21 cellular contexts compared by ENCODE assay signal in the genomic region with DNA sequence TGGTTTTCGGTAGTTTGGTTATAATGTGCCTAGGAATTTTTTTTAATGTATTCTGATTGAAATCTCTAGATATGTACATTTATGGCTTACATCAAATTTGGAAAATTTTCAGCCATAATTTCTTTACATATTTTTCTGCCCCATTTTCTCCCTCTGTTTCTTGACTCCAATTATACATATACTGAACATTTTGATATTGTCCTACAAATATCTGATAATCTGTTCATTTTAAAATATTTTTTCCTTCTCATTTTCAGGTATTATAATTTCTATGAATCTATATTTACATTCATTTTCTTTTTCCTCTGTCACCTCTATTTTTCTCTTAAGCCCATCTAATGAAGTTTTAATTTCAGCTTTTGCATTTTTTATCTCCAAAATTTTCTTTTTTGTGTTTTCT.
DNase-seq lines count a peak whose midpoint lies in the region; ATAC-seq and FAIRE-seq lines count a peak whose summit lies in the region.
"Had no signal": no experiment of that assay in that cellular context is flagged by ENCODE, and none has a peak within 500 bp of the region (broad histone marks: within the 10 kb centered on the region; RNA-seq: fewer than 3 reads in every experiment).

No MANE protein-coding gene starts in this region.

- no peak overlapping the region for H3K27ac Mint-ChIP-seq in activated naive CD8-positive, alpha-beta T cell treated with anti-CD3 and anti-CD28 coated beads, Interleukin-2, amount 50 U/mL, for 24 hours
- H3K27ac Mint-ChIP-seq: B cell; CD4-positive, alpha-beta T cell; CD8-positive, alpha-beta T cell had no signal

- H3K9me3 Mint-ChIP-seq in activated naive CD8-positive, alpha-beta T cell treated with anti-CD3 and anti-CD28 coated beads, Interleukin-2, amount 50 U/mL, for 24 hours, result no peaks in the 10 kb centered on the region
- H3K9me3 Mint-ChIP-seq: CD4-positive, alpha-beta T cell had no signal

- H3K4me1 ChIP-seq in small intestine (ENCODE audit: control insufficient read depth in 2 of 2, insufficient read depth in 1 of 2, low read depth in 1 of 2, low read length in 1 of 2), result no peaks in the 10 kb centered on the region
- H3K4me1 ChIP-seq: A549; BLaER1 treated with 17β-estradiol and CSF1 and Interleukin-3, amounts not matched to agents 10 nM and 100 nM; Caco-2 had no signal

- no peaks in the 10 kb centered on the region for H3K9me3 ChIP-seq in small intestine (ENCODE audit: control insufficient read depth, low read depth)
- H3K9me3 ChIP-seq: A549, Caco-2 had no signal

- H3K27me3 ChIP-seq in small intestine (ENCODE audit: control insufficient read depth in 2 of 2, insufficient read depth in 2 of 2, low read length in 2 of 2), result no peaks in the 10 kb centered on the region

- DNase-seq in small intestine (no peak), NCI-H2081 treated with DMSO at 0.1 percent for 48 hours (lab: John Stamatoyannopoulos, UW) (no peak)
- no peak for DNase-seq in activated naive CD8-positive, alpha-beta T cell treated with anti-CD3 and anti-CD28 coated beads, Interleukin-2, amount 50 U/mL, for 24 hours
- DNase-seq: AML-193; Caco-2; Calu3; CD4-positive, alpha-beta T cell; CD8-positive, alpha-beta T cell; DMS79 treated with DMSO at 0.1 percent for 48 hours; GDM1 had no signal

- no peak overlapping the region for H3K27ac ChIP-seq in small intestine (ENCODE audit: low read depth in 1 of 2, low read length in 1 of 2)
- H3K27ac ChIP-seq: 22Rv1; A549; BLaER1 treated with 17β-estradiol and CSF1 and Interleukin-3, amounts not matched to agents 10 nM and 100 nM; C4-2B had no signal

- no peaks in the 10 kb centered on the region for H3K36me3 Mint-ChIP-seq in activated naive CD8-positive, alpha-beta T cell treated with anti-CD3 and anti-CD28 coated beads, Interleukin-2, amount 50 U/mL, for 24 hours (ENCODE audit: low read depth)

- no peak for ATAC-seq in activated naive CD8-positive, alpha-beta T cell treated with anti-CD3 and anti-CD28 coated beads, Interleukin-2, amount 50 U/mL, for 24 hours
- ATAC-seq: A549; CD8-positive, alpha-beta T cell; GM12878 had no signal

- no peaks in the 10 kb centered on the region for H3K4me1 Mint-ChIP-seq in activated naive CD8-positive, alpha-beta T cell treated with anti-CD3 and anti-CD28 coated beads, Interleukin-2, amount 50 U/mL, for 24 hours
- H3K4me1 Mint-ChIP-seq: B cell had no signal

- H3K4me3 Mint-ChIP-seq in activated naive CD8-positive, alpha-beta T cell treated with anti-CD3 and anti-CD28 coated beads, Interleukin-2, amount 50 U/mL, for 24 hours, result no peak overlapping the region
- H3K4me3 Mint-ChIP-seq: B cell; CD4-positive, alpha-beta T cell; CD8-positive, alpha-beta T cell had no signal

- H3K4me3 ChIP-seq in small intestine (ENCODE audit: low read depth in 1 of 2, low read length in 2 of 2), result no peak overlapping the region
- H3K4me3 ChIP-seq: A549; BLaER1 treated with 17β-estradiol and CSF1 and Interleukin-3, amounts not matched to agents 10 nM and 100 nM; GM12878 had no signal

- FAIRE-seq in G401.6 (lab: Jason Lieb, UNC), result peak; percentile 42
- peak; percentile 84 for FAIRE-seq in colon (lab: Jason Lieb, UNC)
- peak; percentile 81 for FAIRE-seq in small intestine (lab: Jason Lieb, UNC)
- FAIRE-seq: A549, D721Med, GM12878, GM12892, GM18507 had no signal

- WGBS in small intestine, 3 donors, result 95 to 97% (median 95%) methylated on average over 1 of the region's 1 CpG

- H3K27me3 Mint-ChIP-seq in activated naive CD8-positive, alpha-beta T cell treated with anti-CD3 and anti-CD28 coated beads, Interleukin-2, amount 50 U/mL, for 24 hours, result no peaks in the 10 kb centered on the region
- H3K27me3 Mint-ChIP-seq: B cell; CD4-positive, alpha-beta T cell had no signal

- H3K36me3 ChIP-seq in small intestine (ENCODE audit: control insufficient read depth in 2 of 2, insufficient read depth in 2 of 2, low read length in 2 of 2), result no peaks in the 10 kb centered on the region
- H3K36me3 ChIP-seq: BLaER1 treated with 17β-estradiol and CSF1 and Interleukin-3, amounts not matched to agents 10 nM and 100 nM had no signal
